ENCODE assay signal across 13 cellular contexts in genomic region chr10:73867126-73867807, GRCh38.
DNase-seq lines count a peak whose midpoint lies in the region; ATAC-seq lines count a peak whose summit lies in the region.
"Had no signal": no experiment of that assay in that cellular context is flagged by ENCODE, and none has a peak within 500 bp of the region (broad histone marks: within the 10 kb centered on the region; RNA-seq: fewer than 3 reads in every experiment).

No MANE protein-coding gene starts in this region.

- peak overlapping the region; percentile 35 for H3K27ac ChIP-seq in substantia nigra (ENCODE audit: low read depth, low read length, poor library complexity, severe bottlenecking)
- H3K27ac ChIP-seq: suprapubic skin had no signal

- peak overlapping the region; percentile 90 for H3K4me3 Mint-ChIP-seq in T-helper 2 cell treated with Interferon-gamma antibody and Interleukin-4, amounts not matched to agents 5 μg/mL and 100 μg/mL, for 36 hours
- H3K4me3 Mint-ChIP-seq in activated naive CD8-positive, alpha-beta T cell = peak overlapping the region; percentile 78

- peak overlapping the region; percentile 97 for H3K27ac Mint-ChIP-seq in T-helper 2 cell treated with Interferon-gamma antibody and Interleukin-4, amounts not matched to agents 5 μg/mL and 100 μg/mL, for 36 hours
- H3K27ac Mint-ChIP-seq in activated naive CD8-positive, alpha-beta T cell = peak overlapping the region; percentile 92

- no peak for ATAC-seq in GM21381 (IDR thresholded peaks at IDR 0.05; ENCODE audit: unreplicated experiment)

- peaks cover 69% of the 10 kb centered on the region for H3K36me3 Mint-ChIP-seq in T-helper 2 cell treated with Interferon-gamma antibody and Interleukin-4, amounts not matched to agents 5 μg/mL and 100 μg/mL, for 36 hours (ENCODE audit: low read depth)
- no peaks in the 10 kb centered on the region for H3K36me3 Mint-ChIP-seq in activated naive CD8-positive, alpha-beta T cell

- peak overlapping the region; percentile 12 for H3K9ac ChIP-seq in iPS-15b (ENCODE audit: low read depth, low read length)

- no peaks in the 10 kb centered on the region for H3K27me3 Mint-ChIP-seq in T-helper 2 cell treated with Interferon-gamma antibody and Interleukin-4, amounts not matched to agents 5 μg/mL and 100 μg/mL, for 36 hours (ENCODE audit: low read depth)
- H3K27me3 Mint-ChIP-seq in activated naive CD8-positive, alpha-beta T cell = no peaks in the 10 kb centered on the region

- H3K4me1 Mint-ChIP-seq in T-helper 2 cell treated with Interferon-gamma antibody and Interleukin-4, amounts not matched to agents 5 μg/mL and 100 μg/mL, for 36 hours (ENCODE audit: low read depth) = peaks cover 75% of the 10 kb centered on the region
- H3K4me1 Mint-ChIP-seq in activated naive CD8-positive, alpha-beta T cell (ENCODE audit: low read depth) = peaks cover 96% of the 10 kb centered on the region

- H3K4me1 ChIP-seq in iPS-15b (ENCODE audit: control insufficient read depth, insufficient read depth, low read length) = no peaks in the 10 kb centered on the region

- no peaks in the 10 kb centered on the region for H3K9me3 Mint-ChIP-seq in T-helper 2 cell treated with Interferon-gamma antibody and Interleukin-4, amounts not matched to agents 5 μg/mL and 100 μg/mL, for 36 hours
- no peaks in the 10 kb centered on the region for H3K9me3 Mint-ChIP-seq in activated naive CD8-positive, alpha-beta T cell (ENCODE audit: low read depth)

- DNase-seq in T-helper 2 cell treated with Interferon-gamma antibody and Interleukin-4, amounts not matched to agents 5 μg/mL and 100 μg/mL, for 36 hours (ENCODE audit: low spot score) = no peak
- DNase-seq in T-helper 2 cell (no peak), substantia nigra (lab: John Stamatoyannopoulos, UW) (peak in 1 of 49 donors; percentile 57), activated gamma-delta T cell treated with Interleukin-2 at 50 U/mL for 16 hours (no peak), NCI-H2107 treated with DMSO at 0.1 percent for 48 hours (lab: John Stamatoyannopoulos, UW; ENCODE audit: unreplicated experiment) (no peak)
- DNase-seq: 8988T, activated gamma-delta T cell, NCI-H345 had no signal

- H3K9me3 ChIP-seq in iPS-15b (ENCODE audit: control insufficient read depth, insufficient read depth, low read length) = no peaks in the 10 kb centered on the region
- H3K9me3 ChIP-seq: suprapubic skin had no signal

- peaks cover 36% of the 10 kb centered on the region for H3K36me3 ChIP-seq in iPS-15b (ENCODE audit: control insufficient read depth, insufficient read depth, low read length)

- H3K4me3 ChIP-seq in iPS-15b (ENCODE audit: low read depth, low read length) = no peak overlapping the region
- H3K4me3 ChIP-seq: lung, suprapubic skin had no signal

- H3K27me3 ChIP-seq in iPS-15b (ENCODE audit: control insufficient read depth, insufficient read depth, low read length) = no peaks in the 10 kb centered on the region
- H3K27me3 ChIP-seq: suprapubic skin had no signal
